In genomic region chr1:43541721-43542401, GRCh38 we compare ENCODE assay signal across 9 cellular contexts. TPM values are rescaled to one million over a fixed set of nuclear protein-coding genes. Genes with fewer than 3 reads are reported as not detected.
DNase-seq lines count a peak whose midpoint lies in the region; ATAC-seq and TF ChIP-seq lines count a peak whose summit lies in the region.
"Had no signal": no experiment of that assay in that cellular context is flagged by ENCODE, and none has a peak within 500 bp of the region (broad histone marks: within the 10 kb centered on the region; RNA-seq: fewer than 3 reads in every experiment).

No MANE protein-coding gene starts in this region.

- no peak for DNase-seq in adipocyte (ENCODE audit: low read depth)
- DNase-seq in type B pancreatic cell (ENCODE audit: extremely low spot score, unreplicated experiment) = no peak
- no peak for DNase-seq in mesenteric fat pad (ENCODE audit: low spot score)
- DNase-seq in endodermal cell = no peak
- no peak for DNase-seq in activated naive CD8-positive, alpha-beta T cell treated with anti-CD3 and anti-CD28 coated beads for 36 hours
- DNase-seq: cerebellar nuclear complex, Kasumi-1 had no signal

- H3K9me3 Mint-ChIP-seq in type B pancreatic cell (no peaks in the 10 kb centered on the region), endodermal cell (no peaks in the 10 kb centered on the region)
- no peaks in the 10 kb centered on the region for H3K9me3 Mint-ChIP-seq in activated naive CD8-positive, alpha-beta T cell treated with anti-CD3 and anti-CD28 coated beads for 36 hours

- peaks cover 70% of the 10 kb centered on the region for H3K4me1 Mint-ChIP-seq in type B pancreatic cell (ENCODE audit: unreplicated experiment)
- H3K4me1 Mint-ChIP-seq in endodermal cell = peaks cover 36% of the 10 kb centered on the region
- peaks cover 12% of the 10 kb centered on the region for H3K4me1 Mint-ChIP-seq in activated naive CD8-positive, alpha-beta T cell treated with anti-CD3 and anti-CD28 coated beads for 36 hours

- TF ChIP-seq POLR2A in gastroesophageal sphincter (IDR thresholded peaks at IDR 0.05) = no peak

- 65 to 74% methylated on average over 6 to 9 of the region's 14 CpGs for WGBS in gastroesophageal sphincter (ENCODE audit: low coverage in 1 of 2), 2 donors
- 95 to 100% methylated on average over 3 to 14 of the region's 14 CpGs for WGBS in endodermal cell (ENCODE audit: insufficient coverage in 1 of 2, insufficient read length in 1 of 2), 2 experiments

- no peaks in the 10 kb centered on the region for H3K27me3 ChIP-seq in adipocyte (replicated peaks; ENCODE audit: control insufficient read depth, insufficient read depth, low read length)
- H3K27me3 ChIP-seq in gastroesophageal sphincter = no peaks in the 10 kb centered on the region
- no peaks in the 10 kb centered on the region for H3K27me3 ChIP-seq in muscle layer of duodenum (ENCODE audit: low read depth, low read length)
- H3K27me3 ChIP-seq in endodermal cell (ENCODE audit: control insufficient read depth, insufficient read depth, low read length, poor library complexity, severe bottlenecking) = no peaks in the 10 kb centered on the region

- no peaks in the 10 kb centered on the region for H3K27me3 Mint-ChIP-seq in type B pancreatic cell
- no peaks in the 10 kb centered on the region for H3K27me3 Mint-ChIP-seq in endodermal cell (ENCODE audit: insufficient read depth)
- no peaks in the 10 kb centered on the region for H3K27me3 Mint-ChIP-seq in activated naive CD8-positive, alpha-beta T cell treated with anti-CD3 and anti-CD28 coated beads for 36 hours

- H3K4me1 ChIP-seq in adipocyte (ENCODE audit: control insufficient read depth, insufficient read depth, low read length) = peaks cover 36% of the 10 kb centered on the region
- peaks cover 6 to 95% (median 14%) of the 10 kb centered on the region in 3 donors for H3K4me1 ChIP-seq in gastroesophageal sphincter
- peaks cover 17 to 21% of the 10 kb centered on the region in 2 donors for H3K4me1 ChIP-seq in muscle layer of duodenum (ENCODE audit: control insufficient read depth in 1 of 2, insufficient read depth in 2 of 2, low read length in 2 of 2)
- peaks cover 11% of the 10 kb centered on the region for H3K4me1 ChIP-seq in endodermal cell (ENCODE audit: control insufficient read depth, insufficient read depth, low read length)

- peaks cover 33% of the 10 kb centered on the region for H3K36me3 Mint-ChIP-seq in type B pancreatic cell
- H3K36me3 Mint-ChIP-seq in endodermal cell (ENCODE audit: low read depth) = peaks cover 31% of the 10 kb centered on the region
- no peaks in the 10 kb centered on the region for H3K36me3 Mint-ChIP-seq in activated naive CD8-positive, alpha-beta T cell treated with anti-CD3 and anti-CD28 coated beads for 36 hours

- peak; percentile 90 for ATAC-seq in gastroesophageal sphincter

- TF ChIP-seq CTCF in gastroesophageal sphincter (IDR thresholded peaks at IDR 0.05) = no peak
- TF ChIP-seq CTCF in type B pancreatic cell (conservative IDR thresholded peaks at IDR 0.05) = no peak
- TF ChIP-seq CTCF in endodermal cell (conservative IDR thresholded peaks at IDR 0.05) = no peak

- H3K27ac ChIP-seq in gastroesophageal sphincter (peak overlapping the region; percentile 53 to 85 (median 79)), muscle layer of duodenum (ENCODE audit: low read length) (peak overlapping the region; percentile 68), endodermal cell (ENCODE audit: low read depth, low read length) (no peak overlapping the region)

- H3K27ac Mint-ChIP-seq in type B pancreatic cell (peak overlapping the region; percentile 36), endodermal cell (no peak overlapping the region)
- H3K27ac Mint-ChIP-seq in activated naive CD8-positive, alpha-beta T cell treated with anti-CD3 and anti-CD28 coated beads for 36 hours = no peak overlapping the region

- H3K4me3 ChIP-seq in adipocyte (ENCODE audit: low read length) (no peak overlapping the region), gastroesophageal sphincter (no peak overlapping the region), muscle layer of duodenum (ENCODE audit: low read depth in 1 of 2, low read length in 2 of 2) (no peak overlapping the region), endodermal cell (ENCODE audit: low read length) (no peak overlapping the region)

- peak overlapping the region; percentile 24 for H3K9ac ChIP-seq in adipocyte (ENCODE audit: low read length)
- no peak overlapping the region for H3K9ac ChIP-seq in endodermal cell (ENCODE audit: extremely low read depth, low read length, poor library complexity, severe bottlenecking)

- H3K9me3 ChIP-seq in adipocyte (ENCODE audit: control insufficient read depth, low read length) (no peaks in the 10 kb centered on the region), gastroesophageal sphincter (no peaks in the 10 kb centered on the region), muscle layer of duodenum (ENCODE audit: control insufficient read depth in 1 of 2, low read length in 2 of 2) (no peaks in the 10 kb centered on the region), endodermal cell (ENCODE audit: control insufficient read depth, low read length) (no peaks in the 10 kb centered on the region)

- H3K36me3 ChIP-seq in adipocyte (ENCODE audit: control insufficient read depth, insufficient read depth, low read length, severe bottlenecking) (peaks cover 11% of the 10 kb centered on the region), gastroesophageal sphincter (peaks cover 0 to 32% of the 10 kb centered on the region in 2 donors), muscle layer of duodenum (ENCODE audit: control insufficient read depth in 1 of 2, insufficient read depth in 2 of 2, low read length in 2 of 2) (no peaks in the 10 kb centered on the region), endodermal cell (ENCODE audit: control insufficient read depth, insufficient read depth, low read length) (peaks cover 49% of the 10 kb centered on the region)

- H3K4me3 Mint-ChIP-seq in type B pancreatic cell (no peak overlapping the region), endodermal cell (no peak overlapping the region)
- H3K4me3 Mint-ChIP-seq in activated naive CD8-positive, alpha-beta T cell treated with anti-CD3 and anti-CD28 coated beads for 36 hours = no peak overlapping the region

- TF ChIP-seq EP300 in gastroesophageal sphincter (IDR thresholded peaks at IDR 0.05) = no peak

RNA-seq across cellular contexts. Expression of gene PTPRF, which starts 11.2 kb away (rescaled TPM):
- 10 to 100 TPM; 55.8 to 80.4 (median 60.8) TPM for total RNA-seq in gastroesophageal sphincter
- total RNA-seq in type B pancreatic cell (ENCODE audit: low replicate concordance) = 260 and 507 TPM in 2 replicates
- total RNA-seq in mesenteric fat pad = 270 TPM
- 100 to 1,000 TPM; 203 to 250 TPM for total RNA-seq in endodermal cell
- 145 TPM for polyA plus RNA-seq in endodermal cell (2013, experiment 1 of 2)
- 130 TPM for polyA plus RNA-seq in endodermal cell (2013, experiment 2 of 2)
- 1 to 10 TPM; 3.1 to 3.6 TPM for total RNA-seq in activated naive CD8-positive, alpha-beta T cell treated with anti-CD3 and anti-CD28 coated beads for 36 hours

Comparison
In these comparisons a context has a peak if more than half of its experiments do, and no peak if none do; other contexts are left out.
1. RNA of gene PTPRF, which starts 11.2 kb away (total RNA-seq): 270 TPM in mesenteric fat pad (single experiment), 260 to 507 TPM in type B pancreatic cell, 203 to 250 TPM in endodermal cell and 55.8 to 80.4 TPM in gastroesophageal sphincter; 3.1 to 3.6 TPM in activated naive CD8-positive, alpha-beta T cell treated with anti-CD3 and anti-CD28 coated beads for 36 hours; every median in the first group is over 10 times any median in the second.